8 cellular contexts compared by ENCODE assay signal in genomic region chr14:75293920-75294648, GRCh38. TPM values are rescaled to one million over a fixed set of nuclear protein-coding genes. Genes with fewer than 3 reads are reported as not detected.
DNase-seq lines count a peak whose midpoint lies in the region; ATAC-seq and TF ChIP-seq lines count a peak whose summit lies in the region.

No MANE protein-coding gene starts in this region.

- peaks cover 17% of the 10 kb centered on the region for H3K4me1 Mint-ChIP-seq in T-helper 1 cell treated with Interleukin-12 subunit alpha and Interleukin-12 subunit beta and Interleukin-4 antibody, amounts not matched to agents 30 μg/mL and 1 μg/mL, for 36 hours (ENCODE audit: low read depth)

- WGBS in prostate gland = under 1% methylated on average over 42 of the region's 59 CpGs

- no peaks in the 10 kb centered on the region for H3K9me3 ChIP-seq in left ventricle myocardium inferior (replicated peaks)
- no peaks in the 10 kb centered on the region for H3K9me3 ChIP-seq in prostate gland

- DNase-seq in NCI-H187 (lab: John Stamatoyannopoulos, UW) (peak; percentile 88 to 91), amniotic stem cell (lab: John Stamatoyannopoulos, UW) (peak; percentile 91), left ventricle myocardium inferior (peak; percentile 95), prostate gland (ENCODE audit: low spot score) (peak; percentile 93), ureter (ENCODE audit: low spot score) (peak; percentile 95)

- TF ChIP-seq CTCF in left ventricle myocardium inferior (IDR thresholded peaks at IDR 0.05; ENCODE audit: borderline replicate concordance) (no peak), prostate gland (IDR thresholded peaks at IDR 0.05) (peak in 1 of 4 experiments; percentile 27)

- H3K27me3 ChIP-seq in left ventricle myocardium inferior (ENCODE audit: low read depth) (no peaks in the 10 kb centered on the region), prostate gland (replicated peaks; ENCODE audit: insufficient read depth) (no peaks in the 10 kb centered on the region)

- peak overlapping the region; percentile 85 for H3K4me3 Mint-ChIP-seq in T-helper 1 cell treated with Interleukin-12 subunit alpha and Interleukin-12 subunit beta and Interleukin-4 antibody, amounts not matched to agents 30 μg/mL and 1 μg/mL, for 36 hours

- H3K4me1 ChIP-seq in left ventricle myocardium inferior (peaks cover 28% of the 10 kb centered on the region), prostate gland (replicated peaks) (peaks cover 6% of the 10 kb centered on the region)

- peak overlapping the region; percentile 90 for H3K27ac Mint-ChIP-seq in T-helper 1 cell treated with Interleukin-12 subunit alpha and Interleukin-12 subunit beta and Interleukin-4 antibody, amounts not matched to agents 30 μg/mL and 1 μg/mL, for 36 hours

- H3K9me3 Mint-ChIP-seq in T-helper 1 cell treated with Interleukin-12 subunit alpha and Interleukin-12 subunit beta and Interleukin-4 antibody, amounts not matched to agents 30 μg/mL and 1 μg/mL, for 36 hours = no peaks in the 10 kb centered on the region

- ATAC-seq in GM18498 (IDR thresholded peaks at IDR 0.05; ENCODE audit: unreplicated experiment) (peak; percentile 96), HG02938 (IDR thresholded peaks at IDR 0.05; ENCODE audit: unreplicated experiment) (peak; percentile 90)

- H3K36me3 ChIP-seq in left ventricle myocardium inferior = no peaks in the 10 kb centered on the region
- no peaks in the 10 kb centered on the region for H3K36me3 ChIP-seq in prostate gland

- peaks cover 20% of the 10 kb centered on the region for H3K27me3 Mint-ChIP-seq in T-helper 1 cell treated with Interleukin-12 subunit alpha and Interleukin-12 subunit beta and Interleukin-4 antibody, amounts not matched to agents 30 μg/mL and 1 μg/mL, for 36 hours (ENCODE audit: low read depth)

- intact Hi-C loops in left ventricle myocardium inferior (cut with micrococcal nuclease) = no loop called here
- intact Hi-C loops in prostate gland (cut with DNase I) = loop anchor here (1.0 to 5.0 kb wide), 2 partner anchors 17 to 112 kb away; no protein-coding TSS in a partner anchor

- no peaks in the 10 kb centered on the region for H3K36me3 Mint-ChIP-seq in T-helper 1 cell treated with Interleukin-12 subunit alpha and Interleukin-12 subunit beta and Interleukin-4 antibody, amounts not matched to agents 30 μg/mL and 1 μg/mL, for 36 hours (ENCODE audit: low read depth)

- H3K4me3 ChIP-seq in left ventricle myocardium inferior (peak overlapping the region; percentile 71), prostate gland (peak overlapping the region; percentile 37 to 53)

- H3K27ac ChIP-seq in left ventricle myocardium inferior (replicated peaks) (peak overlapping the region; percentile 91), prostate gland (peak overlapping the region; percentile 79 to 86)

- no peak for TF ChIP-seq POLR2A in prostate gland (IDR thresholded peaks at IDR 0.05)

RNA-seq across cellular contexts. Expression of gene FOS, which starts 15.5 kb away (rescaled TPM):
- total RNA-seq in left ventricle myocardium inferior (9.7 TPM), prostate gland (100 to 1,000 TPM in 1 of 2 donors, 10 to 100 TPM in 1; 73.9 to 127 TPM), ureter (158 TPM)

Comparison
In these comparisons a context has a peak if more than half of its experiments do, and no peak if none do; other contexts are left out.
1. Peak in every context shown above with its lines: DNase-seq, ATAC-seq, H3K4me3 ChIP-seq and H3K27ac ChIP-seq.